In the genomic region with DNA sequence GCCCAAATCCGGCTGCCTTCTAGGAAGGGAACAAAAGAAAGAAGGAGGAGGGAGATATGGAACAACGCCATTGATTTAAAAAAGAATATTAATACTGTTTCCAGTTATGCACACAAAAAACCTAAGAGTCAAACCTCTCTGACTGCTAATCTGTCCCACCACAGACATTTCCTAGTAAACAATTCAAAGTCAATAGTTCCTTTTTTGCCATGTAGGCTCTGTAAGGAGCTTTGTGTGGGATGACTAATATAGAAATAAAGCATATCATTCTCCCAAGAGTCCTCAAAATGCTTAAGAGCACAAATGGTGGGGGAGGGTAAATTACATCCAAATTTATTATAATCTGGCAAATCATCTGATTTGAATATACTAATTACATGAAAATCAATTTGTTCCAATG, we compare ENCODE assay signal across 19 cellular contexts.
A peak's percentile ranks its signal among the peaks of the same experiment; 100 is the strongest.
DNase-seq lines count a peak whose midpoint lies in the region; ATAC-seq, FAIRE-seq and TF ChIP-seq lines count a peak whose summit lies in the region.
"Had no signal": no experiment of that assay in that cellular context is flagged by ENCODE, and none has a peak within 500 bp of the region (broad histone marks: within the 10 kb centered on the region; RNA-seq: fewer than 3 reads in every experiment).

No MANE protein-coding gene starts in this region.

- DNase-seq in HT1080 (ENCODE audit: low read depth) (peak; percentile 58), MV-4-11 (lab: John Stamatoyannopoulos, UW) (peak; percentile 74), OCI-M1 (lab: John Stamatoyannopoulos, UW) (peak; percentile 76), foreskin melanocyte (peak; percentile 79), GM12891 (ENCODE audit: insufficient read length, low spot score) (no peak), CD1c-positive myeloid dendritic cell (ENCODE audit: extremely low spot score) (no peak)
- DNase-seq: AML-193; Caco-2; CD4-positive, alpha-beta memory T cell; H7; Kasumi-1; NCI-H2227 treated with DMSO at 0.1 percent for 48 hours; SHP77 treated with DMSO at 0.1 percent for 48 hours had no signal

- no peak for FAIRE-seq in GM12891 (lab: Jason Lieb, UNC)
- FAIRE-seq: A549, G401.6, GM18507, HepG2 had no signal

- no peak for TF ChIP-seq POLR2A in GM12891 (IDR thresholded peaks at IDR 0.05; ENCODE audit: low read depth, low read length)

- no peak for ATAC-seq in activated CD4-positive, CD25-positive, alpha-beta regulatory T cell treated with anti-CD3 and anti-CD28 coated beads, Interleukin-2, amount 50 U/mL, for 24 hours
- ATAC-seq: A549, HepG2, Panc1 had no signal

TF ChIP-seq in GM12891, 5 proteins besides CTCF, POLR2A, EP300 and RAD21:
- TF ChIP-seq PAX5 (IDR thresholded peaks at IDR 0.05; ENCODE audit: insufficient read depth, low read length, severe bottlenecking) (no peak), POLR2AphosphoS5 (IDR thresholded peaks at IDR 0.05; ENCODE audit: low read depth, low read length) (no peak), SPI1 (IDR thresholded peaks at IDR 0.05; ENCODE audit: low read depth, low read length) (no peak), TAF1 (IDR thresholded peaks at IDR 0.05; ENCODE audit: low read depth, low read length) (no peak), POU2F2 (IDR thresholded peaks at IDR 0.05; ENCODE audit: low read depth, low read length) (no peak)

Comparison
In these comparisons a context has a peak if more than half of its experiments do, and no peak if none do; other contexts are left out.
1. DNase-seq: peak in HT1080 (single experiment), MV-4-11 (single experiment), OCI-M1 (single experiment) and foreskin melanocyte (single experiment); none in GM12891 (single experiment) and CD1c-positive myeloid dendritic cell (single experiment).